Comparison of ENCODE assay signal across 26 cellular contexts in genomic region chr20:53534037-53534436, GRCh38. TPM values are rescaled to one million over a fixed set of nuclear protein-coding genes. Genes with fewer than 3 reads are reported as not detected.
A peak's percentile ranks its signal among the peaks of the same experiment; 100 is the strongest.
DNase-seq lines count a peak whose midpoint lies in the region; ATAC-seq, FAIRE-seq and TF ChIP-seq lines count a peak whose summit lies in the region.
"Had no signal": no experiment of that assay in that cellular context is flagged by ENCODE, and none has a peak within 500 bp of the region (broad histone marks: within the 10 kb centered on the region; RNA-seq: fewer than 3 reads in every experiment).

No MANE protein-coding gene starts in this region.

- TF ChIP-seq EP300 in HepG2 (IDR thresholded peaks at IDR 0.05; ENCODE audit: low read depth in 2 of 2, low read length in 2 of 2), result no peak
- TF ChIP-seq EP300 in HepG2 (CRISPR knock-in tag; IDR thresholded peaks at IDR 0.05; ENCODE audit: borderline replicate concordance), result no peak

- in situ Hi-C loops in HepG2 (cut with HindIII; ENCODE audit: extremely low pct_ligation_motif_present, low pct_unique_long_range_greater_than_20kb), result loop anchor here (25.0 kb wide), 2 partner anchors 322 to 797 kb away; no protein-coding TSS in a partner anchor

- H3K9me3 ChIP-seq in HepG2 (ENCODE audit: low read length) (no peaks in the 10 kb centered on the region), right lobe of liver (no peaks in the 10 kb centered on the region)
- H3K9me3 ChIP-seq: BE2C, BLaER1 had no signal

- no TSS peak for BruUV-seq in HepG2 (replicated peaks; lab: Mats Ljungman, UMichigan)

- FAIRE-seq in HepG2 (lab: Jason Lieb, UNC), result no peak
- FAIRE-seq: A204.1, GM12878, GM12892, GM18507 had no signal

- no peaks in the 10 kb centered on the region for H4K20me1 ChIP-seq in HepG2 (ENCODE audit: insufficient read depth, low read length)
- H4K20me1 ChIP-seq: BLaER1 had no signal

- intact Hi-C loops in HepG2 (cut with micrococcal nuclease; ENCODE audit: unreplicated experiment) (no loop called here), right lobe of liver (cut with DNase I) (no loop called here)

- TF ChIP-seq CTCF in HepG2 (CRISPR knock-in tag; IDR thresholded peaks at IDR 0.05) (no peak), right lobe of liver (IDR thresholded peaks at IDR 0.05) (no peak)

- H3K36me3 Mint-ChIP-seq in central memory CD8-positive, alpha-beta T cell (ENCODE audit: insufficient read depth), result peaks cover 2% of the 10 kb centered on the region
- no peaks in the 10 kb centered on the region for H3K36me3 Mint-ChIP-seq in activated naive CD4-positive, alpha-beta T cell treated with anti-CD3 and anti-CD28 coated beads, Interleukin-2, amount 50 U/mL, for 72 hours
- H3K36me3 Mint-ChIP-seq: CD14-positive monocyte; CD4-positive, alpha-beta memory T cell; CD4-positive, CD25-positive, alpha-beta regulatory T cell had no signal

- no peak for TF ChIP-seq RAD21 in HepG2 (CRISPR knock-in tag; IDR thresholded peaks at IDR 0.05)

- no peaks in the 10 kb centered on the region for H3K9me3 Mint-ChIP-seq in central memory CD8-positive, alpha-beta T cell
- H3K9me3 Mint-ChIP-seq in activated naive CD4-positive, alpha-beta T cell treated with anti-CD3 and anti-CD28 coated beads, Interleukin-2, amount 50 U/mL, for 72 hours, result peaks cover 0 to 5% of the 10 kb centered on the region in 2 donors
- H3K9me3 Mint-ChIP-seq: CD4-positive, alpha-beta memory T cell; CD4-positive, CD25-positive, alpha-beta regulatory T cell; CD8-positive, alpha-beta memory T cell had no signal

- TF ChIP-seq POLR2A in HepG2 (IDR thresholded peaks at IDR 0.05; ENCODE audit: insufficient read depth in 1 of 2, low read depth in 2 of 2, low read length in 2 of 2) (no peak), right lobe of liver (IDR thresholded peaks at IDR 0.05) (no peak)

- H3K27me3 Mint-ChIP-seq in central memory CD8-positive, alpha-beta T cell, result no peaks in the 10 kb centered on the region

- no peak overlapping the region for H3K27ac ChIP-seq in HepG2 (ENCODE audit: extremely low read length, insufficient read depth, low read length)
- H3K27ac ChIP-seq in right lobe of liver, result no peak overlapping the region
- H3K27ac ChIP-seq: BLaER1 had no signal

- no peak overlapping the region for H3K4me3 ChIP-seq in HepG2 (replicated peaks in 1 of 3; ENCODE audit: insufficient read depth in 1 of 3, low read depth in 2 of 3, low read length in 3 of 3)
- H3K4me3 ChIP-seq in right lobe of liver, result no peak overlapping the region
- H3K4me3 ChIP-seq: BLaER1, GM12878 had no signal

- H3K4me2 ChIP-seq in HepG2 (ENCODE audit: low read depth, low read length), result no peak overlapping the region
- H3K4me2 ChIP-seq: BLaER1 had no signal

- DNase-seq in HepG2 (ENCODE audit: low spot score) (no peak), right lobe of liver (no peak)
- no peak for DNase-seq in central memory CD8-positive, alpha-beta T cell (ENCODE audit: low spot score in 2 of 2)
- no peak for DNase-seq in activated naive CD4-positive, alpha-beta T cell treated with anti-CD3 and anti-CD28 coated beads, Interleukin-2, amount 50 U/mL, for 72 hours (ENCODE audit: low spot score in 2 of 2)
- DNase-seq: 8988T; ACHN; BE2C; C1 segment of cervical spinal cord; CD4-positive, alpha-beta memory T cell; CD4-positive, CD25-positive, alpha-beta regulatory T cell; CD8-positive, alpha-beta memory T cell; COR-L47; DMS 273 treated with DMSO at 0.1 percent for 48 hours; DMS153; DMS53; DMS79; DND-41; EL; GDM1 had no signal

- CTCF ChIA-PET in HepG2 (lab: Yijun Ruan, JAX; ENCODE audit: low intra/inter-chr PET ratio, low total read pairs), result no interaction called here

- POLR2A ChIA-PET in HepG2 (lab: Yijun Ruan, JAX), result no interaction called here

- no peak overlapping the region for H2AFZ ChIP-seq in HepG2 (ENCODE audit: low read length)

- no peak for ATAC-seq in HepG2
- no peak for ATAC-seq in right lobe of liver
- ATAC-seq in central memory CD8-positive, alpha-beta T cell (replicated peaks; ENCODE audit: extremely low read depth, poor library complexity, severe bottlenecking), result no peak
- no peak for ATAC-seq in HG03354 (IDR thresholded peaks at IDR 0.05; ENCODE audit: poor library complexity, severe bottlenecking, unreplicated experiment)
- no peak for ATAC-seq in activated naive CD4-positive, alpha-beta T cell treated with anti-CD3 and anti-CD28 coated beads, Interleukin-2, amount 50 U/mL, for 72 hours
- ATAC-seq: GM12878 had no signal

- H3K4me3 Mint-ChIP-seq in central memory CD8-positive, alpha-beta T cell, result no peak overlapping the region
- H3K4me3 Mint-ChIP-seq: CD4-positive, alpha-beta memory T cell; CD4-positive, CD25-positive, alpha-beta regulatory T cell; CD8-positive, alpha-beta memory T cell had no signal

- no peaks in the 10 kb centered on the region for H3K79me2 ChIP-seq in HepG2 (ENCODE audit: insufficient read depth, low read length)

- H3K4me1 Mint-ChIP-seq in central memory CD8-positive, alpha-beta T cell, result no peaks in the 10 kb centered on the region
- H3K4me1 Mint-ChIP-seq: CD4-positive, alpha-beta memory T cell; CD4-positive, CD25-positive, alpha-beta regulatory T cell; CD8-positive, alpha-beta memory T cell had no signal

- H3K4me1 ChIP-seq in HepG2 (ENCODE audit: insufficient read depth, low read length) (no peaks in the 10 kb centered on the region), right lobe of liver (no peaks in the 10 kb centered on the region)
- H3K4me1 ChIP-seq: BE2C had no signal

- H3K27me3 ChIP-seq in HepG2 (ENCODE audit: control insufficient read depth in 1 of 2, insufficient read depth in 2 of 2, low read length in 2 of 2), result peaks cover 0 to 2% of the 10 kb centered on the region in 2 experiments; a peak in 1 of 5 replicates
- no peaks in the 10 kb centered on the region for H3K27me3 ChIP-seq in right lobe of liver
- H3K27me3 ChIP-seq: BE2C, BLaER1 had no signal

- WGBS in HepG2 (ENCODE audit: low lambda C conversion rate), result 28% methylated on average over 7 of the region's 7 CpGs
- 88% methylated on average over 3 of the region's 7 CpGs for WGBS in right lobe of liver (ENCODE audit: insufficient coverage, low coverage, low lambda C conversion rate, missing lambda C conversion rate)

- H3K27ac Mint-ChIP-seq in central memory CD8-positive, alpha-beta T cell (ENCODE audit: low read depth), result peak overlapping the region; percentile 11
- no peak overlapping the region for H3K27ac Mint-ChIP-seq in activated naive CD4-positive, alpha-beta T cell treated with anti-CD3 and anti-CD28 coated beads, Interleukin-2, amount 50 U/mL, for 72 hours
- H3K27ac Mint-ChIP-seq: CD4-positive, alpha-beta memory T cell; CD4-positive, CD25-positive, alpha-beta regulatory T cell had no signal

- H3K9ac ChIP-seq in HepG2 (ENCODE audit: insufficient read depth, low read depth, low read length), result no peak overlapping the region
- H3K9ac ChIP-seq: BLaER1 had no signal

- H3K36me3 ChIP-seq in HepG2 (replicated peaks in 1 of 2; ENCODE audit: control insufficient read depth in 1 of 2, insufficient read depth in 2 of 2, low read length in 2 of 2), result no peaks in the 10 kb centered on the region
- no peaks in the 10 kb centered on the region for H3K36me3 ChIP-seq in right lobe of liver
- H3K36me3 ChIP-seq: BE2C, BLaER1 had no signal

TF ChIP-seq in HepG2, 621 proteins besides CTCF, POLR2A, EP300 and RAD21:
- TF ChIP-seq MXD1 (CRISPR knock-in tag; IDR thresholded peaks at IDR 0.05) (no peak), ZNF331 (CRISPR knock-in tag; IDR thresholded peaks at IDR 0.05) (peak; percentile 93), ZNF3 (CRISPR knock-in tag; IDR thresholded peaks at IDR 0.05) (no peak), ZNF83 (CRISPR knock-in tag; IDR thresholded peaks at IDR 0.05; ENCODE audit: borderline replicate concordance) (no peak)
TF ChIP-seq in HepG2: peak in this region for 1.

RNA-seq across cellular contexts. Expression of gene ZNF217, which starts 59.6 kb away (rescaled TPM):
- total RNA-seq in HepG2 (2016; rRNA removed; fragmentation: Illumina TruSeq; extraction: Trizol) (29.8 and 65.0 TPM in 2 replicates), right lobe of liver (10 to 100 TPM; 11.3 to 27.1 (median 15.8) TPM)
- 3.8 and 3.9 TPM in 2 replicates for total RNA-seq in HepG2 (2016; cell fraction: cytosol; rRNA removed; fragmentation: Illumina TruSeq; extraction: Trizol; ENCODE audit: low read depth)
- total RNA-seq in HepG2 (2016; cell fraction: insoluble cytoplasmic fraction; rRNA removed; fragmentation: Illumina TruSeq; extraction: Trizol), result 30.1 and 52.5 TPM in 2 replicates
- total RNA-seq in HepG2 (2016; cell fraction: membrane; rRNA removed; fragmentation: Illumina TruSeq; extraction: Trizol), result 17.5 and 18.9 TPM in 2 replicates
- total RNA-seq in HepG2 (2016; cell fraction: nucleus; rRNA removed; fragmentation: Illumina TruSeq; extraction: Trizol), result 46.4 and 49.3 TPM in 2 replicates
- polyA plus RNA-seq in HepG2 (2011; rRNA removed), result 22.3 and 23.7 TPM in 2 replicates
- polyA plus RNA-seq in HepG2 (2011; cell fraction: cytosol; rRNA removed), result 16.1 and 20.6 TPM in 2 replicates
- polyA plus RNA-seq in HepG2 (2011; cell fraction: nucleus; rRNA removed), result 28.1 and 34.2 TPM in 2 replicates
- polyA plus RNA-seq in HepG2 (2012), result 30.6 and 41.2 TPM in 2 replicates
- polyA plus RNA-seq in HepG2 (2016; cell fraction: cytosol; fragmentation: Illumina TruSeq; extraction: Trizol; ENCODE audit: low read depth), result 0.85 and 1.1 TPM in 2 replicates
- 50.4 and 54.5 TPM in 2 replicates for polyA plus RNA-seq in HepG2 (2016; cell fraction: insoluble cytoplasmic fraction; fragmentation: Illumina TruSeq; extraction: Trizol; ENCODE audit: low read depth)
- 5.7 and 6.3 TPM in 2 replicates for polyA plus RNA-seq in HepG2 (2016; cell fraction: membrane; fragmentation: Illumina TruSeq; extraction: Trizol; ENCODE audit: low read depth)
- polyA plus RNA-seq in HepG2 (2016; cell fraction: nucleus; fragmentation: Illumina TruSeq; extraction: Trizol; ENCODE audit: insufficient read depth, low read depth), result 66.7 and 71.5 TPM in 2 replicates
- 13.5 and 82.3 TPM in 2 replicates for polyA minus RNA-seq in HepG2 (2011; rRNA and poly(A)+ RNA removed; ENCODE audit: low replicate concordance)
- 62.7 and 65.9 TPM in 2 replicates for polyA minus RNA-seq in HepG2 (2011; cell fraction: cytosol; rRNA and poly(A)+ RNA removed)
- polyA minus RNA-seq in HepG2 (2011; cell fraction: nucleus; rRNA and poly(A)+ RNA removed), result 63.2 and 86.3 TPM in 2 replicates
- 10 to 100 TPM; 58.6 to 62.0 TPM for total RNA-seq in activated naive CD4-positive, alpha-beta T cell treated with anti-CD3 and anti-CD28 coated beads, Interleukin-2, amount 50 U/mL, for 72 hours
